Comparison of ENCODE assay signal across 33 cellular contexts in the genomic region with DNA sequence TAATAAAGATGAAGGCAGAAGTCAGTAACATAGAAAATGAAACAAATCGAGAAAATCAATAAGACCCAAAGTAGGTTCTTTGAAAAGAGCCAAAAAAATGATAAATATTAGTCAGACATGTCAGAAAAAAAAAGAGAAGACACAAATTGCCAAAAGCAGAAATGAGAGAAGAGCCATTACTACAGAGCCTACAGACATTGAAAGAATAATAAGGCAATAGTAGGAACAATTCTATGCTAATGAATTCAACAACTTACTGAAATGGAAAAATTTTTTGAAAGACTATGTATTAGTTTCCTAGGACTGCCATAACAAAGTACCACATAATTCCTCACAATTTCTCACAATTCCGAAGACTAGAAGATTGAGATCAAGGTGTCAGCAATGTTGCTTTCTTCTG. TPM values are rescaled to one million over a fixed set of nuclear protein-coding genes. Genes with fewer than 3 reads are reported as not detected.
"Had no signal": no experiment of that assay in that cellular context is flagged by ENCODE, and none has a peak within 500 bp of the region (broad histone marks: within the 10 kb centered on the region; RNA-seq: fewer than 3 reads in every experiment).

No MANE protein-coding gene starts in this region.

- H3K4me3 ChIP-seq: neural progenitor cell, ovary, psoas muscle, skin epidermis, smooth muscle cell, spleen, suprapubic skin, testis, tibial artery, transverse colon, upper lobe of right lung, uterus had no signal

- H2AFZ ChIP-seq: neural progenitor cell, parathyroid adenoma had no signal

- H3K4me2 ChIP-seq: neural progenitor cell, smooth muscle cell had no signal

- H3K36me3 ChIP-seq: neural progenitor cell, ovary, spleen, suprapubic skin, tibial artery, transverse colon, upper lobe of right lung, uterus had no signal

- H3K79me2 ChIP-seq: parathyroid adenoma had no signal

- DNase-seq: natural killer cell; occipital lobe; ovary; posterior cingulate gyrus; psoas muscle; right cardiac atrium; spleen; stimulated activated CD4-positive, alpha-beta T cell treated with anti-CD3 and anti-CD28 coated beads, Interleukin-12 subunit alpha, Interleukin-12 subunit beta, amount 100 ng/mL, for 4 hours; stimulated activated CD4-positive, alpha-beta T cell treated with anti-CD3 and anti-CD28 coated beads, Interleukin-1b, Interleukin-23, amount 100 ng/mL, for 48 hours; stimulated activated CD4-positive, alpha-beta T cell treated with anti-CD3 and anti-CD28 coated beads, Interleukin-4, amount 100 ng/mL, for 1 hour; stimulated activated CD4-positive, alpha-beta T cell treated with anti-CD3 and anti-CD28 coated beads, Interleukin-4, amount 100 ng/mL, for 4 hours; stimulated activated CD8-positive, alpha-beta memory T cell treated with anti-CD3 and anti-CD28 coated beads, Interleukin-4, amount 100 ng/mL, for 48 hours; stimulated activated naive CD4-positive, alpha-beta T cell; stimulated activated naive CD8-positive, alpha-beta T cell treated with anti-CD3 and anti-CD28 coated beads, Interleukin-15, amount 100 ng/mL, for 72 hours; stimulated activated naive CD8-positive, alpha-beta T cell treated with anti-CD3 and anti-CD28 coated beads, Interleukin-15, Interleukin-2, amounts not matched to agents 100 U/mL and 50 U/mL, for 24 hours; substantia nigra; testis; tibial artery; transverse colon; upper lobe of right lung; uterus had no signal

- H3K27me3 ChIP-seq: neural progenitor cell, ovary, spleen, suprapubic skin, testis, tibial artery, transverse colon, upper lobe of right lung, uterus had no signal

- H3K27ac ChIP-seq: neural progenitor cell, ovary, parathyroid adenoma, psoas muscle, skin epidermis, spleen, suprapubic skin, testis, tibial artery, transverse colon, upper lobe of right lung, uterus had no signal

- H3K4me1 ChIP-seq: neural progenitor cell, parathyroid adenoma, psoas muscle, spleen, suprapubic skin, testis, tibial artery, transverse colon, upper lobe of right lung, uterus had no signal

- H3K9ac ChIP-seq: neural progenitor cell, parathyroid adenoma had no signal

- H3K9me3 ChIP-seq: ovary, testis, transverse colon, uterus had no signal

- ATAC-seq: natural killer cell; psoas muscle; right cardiac atrium; sciatic nerve; stimulated activated memory B cell treated with anti-CD40 and anti-IgM and Interleukin-4, amounts not matched to agents 10 μg/mL and 1 μg/mL and 100 μg/mL, for 72 hours; stimulated activated naive CD8-positive, alpha-beta T cell treated with anti-CD3 and anti-CD28 coated beads, Interleukin-15, amount 100 ng/mL, for 72 hours; stimulated activated naive CD8-positive, alpha-beta T cell treated with anti-CD3 and anti-CD28 coated beads, Interleukin-15, Interleukin-2, amounts not matched to agents 100 U/mL and 50 U/mL, for 24 hours; upper lobe of right lung had no signal

RNA-seq across cellular contexts. Expression of a gene that starts 35.5 kb away (rescaled TPM):
- total RNA-seq: natural killer cell, sciatic nerve had no signal

RNA-seq across cellular contexts. Expression of a gene that starts 47.1 kb away (rescaled TPM):
- total RNA-seq: natural killer cell, occipital lobe, osteoblast, ovary, progenitor cell of endocrine pancreas, psoas muscle, renal cortical epithelial cell, right cardiac atrium, sciatic nerve, smooth muscle cell, spleen, suprapubic skin, transverse colon, upper lobe of right lung, urinary bladder, uterus had no signal
- polyA plus RNA-seq: neural cell, ovary, psoas muscle, right cardiac atrium, smooth muscle cell, spleen, urinary bladder had no signal
